Comparison of ENCODE assay signal across 19 cellular contexts in genomic region chr10:19570143-19570542, GRCh38.
DNase-seq lines count a peak whose midpoint lies in the region; ATAC-seq and TF ChIP-seq lines count a peak whose summit lies in the region.
"Had no signal": no experiment of that assay in that cellular context is flagged by ENCODE, and none has a peak within 500 bp of the region (broad histone marks: within the 10 kb centered on the region; RNA-seq: fewer than 3 reads in every experiment).

No MANE protein-coding gene starts in this region.

- no peaks in the 10 kb centered on the region for H3K36me3 Mint-ChIP-seq in activated CD8-positive, alpha-beta T cell treated with anti-CD3 and anti-CD28 coated beads, Interleukin-2, amount 10 ng/mL, durations not matched to agents 7 days and 5 days (ENCODE audit: low read depth)
- H3K36me3 Mint-ChIP-seq in T-cell: no peaks in the 10 kb centered on the region
- H3K36me3 Mint-ChIP-seq: CD4-positive, CD25-positive, alpha-beta regulatory T cell had no signal

- intact Hi-C loops in heart left ventricle (cut with DNase I): no loop called here

- CTCF ChIA-PET in activated CD8-positive, alpha-beta T cell treated with anti-CD3 and anti-CD28 coated beads, Interleukin-2, amount 10 ng/mL, durations not matched to agents 7 days and 5 days (lab: Charles Lee): no interaction called here
- CTCF ChIA-PET in T-cell (lab: Charles Lee) (no interaction called here), GM10248 (lab: Yijun Ruan, JAX) (no interaction called here)

- peaks cover 0 to 11% (median 0%) of the 10 kb centered on the region in 3 donors for H3K4me1 ChIP-seq in skeletal muscle tissue (ENCODE audit: control insufficient read depth in 3 of 3, insufficient read depth in 3 of 3, low read length in 3 of 3)
- H3K4me1 ChIP-seq in heart left ventricle: peaks cover 0 to 12% (median 0%) of the 10 kb centered on the region in 12 donors

- no peak for DNase-seq in SK-N-MC (ENCODE audit: low read depth, low spot score)
- peak; percentile 56 for DNase-seq in dedifferentiated amniotic fluid mesenchymal stem cell (ENCODE audit: extremely low spot score)
- peak; percentile 18 for DNase-seq in fibroblast of villous mesenchyme (ENCODE audit: low read depth)
- no peak for DNase-seq in activated CD8-positive, alpha-beta T cell treated with anti-CD3 and anti-CD28 coated beads, Interleukin-2, amount 10 ng/mL, durations not matched to agents 7 days and 5 days
- DNase-seq in T-cell: no peak
- DNase-seq in GM10248 (ENCODE audit: extremely low spot score): no peak
- DNase-seq in heart left ventricle: no peak
- DNase-seq: CD4-positive, CD25-positive, alpha-beta regulatory T cell; KG1; NCI-H1436; NCI-H2029; NCI-H2171; NCI-H446 treated with DMSO at 0.1 percent for 48 hours; NK-92 treated with Interleukin-12 subunit alpha and Interleukin-12 subunit beta, amount 100 ng/mL, for 24 hours; SHP77 treated with DMSO at 0.1 percent for 48 hours had no signal

- no peak for ATAC-seq in activated CD8-positive, alpha-beta T cell treated with anti-CD3 and anti-CD28 coated beads, Interleukin-2, amount 10 ng/mL, durations not matched to agents 7 days and 5 days
- ATAC-seq in T-cell (replicated peaks in 1 of 4): no peak
- ATAC-seq in heart left ventricle: no peak
- ATAC-seq: HCT116 had no signal

- POLR2A ChIA-PET in activated CD8-positive, alpha-beta T cell treated with anti-CD3 and anti-CD28 coated beads, Interleukin-2, amount 10 ng/mL, durations not matched to agents 7 days and 5 days (lab: Charles Lee): interaction anchor here (0.5 kb wide), 1 partner anchor 249 kb away, joined by 5 read pairs; no protein-coding TSS in a partner anchor
- POLR2A ChIA-PET in T-cell (lab: Charles Lee): no interaction called here
- POLR2A ChIA-PET in GM10248 (lab: Yijun Ruan, JAX): no interaction called here

- H3K36me3 ChIP-seq in SK-N-MC (ENCODE audit: insufficient read depth, low read length): no peaks in the 10 kb centered on the region
- H3K36me3 ChIP-seq in skeletal muscle tissue (ENCODE audit: control insufficient read depth in 3 of 3, insufficient read depth in 3 of 3, low read length in 3 of 3): no peaks in the 10 kb centered on the region
- no peaks in the 10 kb centered on the region for H3K36me3 ChIP-seq in heart left ventricle

- no peaks in the 10 kb centered on the region for H3K27me3 Mint-ChIP-seq in activated CD8-positive, alpha-beta T cell treated with anti-CD3 and anti-CD28 coated beads, Interleukin-2, amount 10 ng/mL, durations not matched to agents 7 days and 5 days (ENCODE audit: low read depth)
- no peaks in the 10 kb centered on the region for H3K27me3 Mint-ChIP-seq in T-cell
- H3K27me3 Mint-ChIP-seq: B cell; CD4-positive, CD25-positive, alpha-beta regulatory T cell had no signal

- H3K27ac ChIP-seq in SK-N-MC (peak overlapping the region; percentile 59), skeletal muscle tissue (ENCODE audit: low read depth, low read length) (peak overlapping the region; percentile 31), heart left ventricle (no peak overlapping the region)
- H3K27ac ChIP-seq: HL-60 had no signal

- no peaks in the 10 kb centered on the region for H3K4me1 Mint-ChIP-seq in activated CD8-positive, alpha-beta T cell treated with anti-CD3 and anti-CD28 coated beads, Interleukin-2, amount 10 ng/mL, durations not matched to agents 7 days and 5 days (ENCODE audit: low read depth)
- no peaks in the 10 kb centered on the region for H3K4me1 Mint-ChIP-seq in T-cell
- H3K4me1 Mint-ChIP-seq: B cell; CD4-positive, CD25-positive, alpha-beta regulatory T cell had no signal

- no peak overlapping the region for H3K27ac Mint-ChIP-seq in activated CD8-positive, alpha-beta T cell treated with anti-CD3 and anti-CD28 coated beads, Interleukin-2, amount 10 ng/mL, durations not matched to agents 7 days and 5 days
- no peak overlapping the region for H3K27ac Mint-ChIP-seq in T-cell
- H3K27ac Mint-ChIP-seq: B cell; CD4-positive, CD25-positive, alpha-beta regulatory T cell had no signal

- 56 to 74% (median 65%) methylated on average over 3 of the region's 3 CpGs for WGBS in heart left ventricle, 4 donors

- H3K27me3 ChIP-seq in skeletal muscle tissue (ENCODE audit: control insufficient read depth in 3 of 3, insufficient read depth in 3 of 3, low read length in 3 of 3) (no peaks in the 10 kb centered on the region), heart left ventricle (no peaks in the 10 kb centered on the region)

- no peaks in the 10 kb centered on the region for H3K9me3 Mint-ChIP-seq in activated CD8-positive, alpha-beta T cell treated with anti-CD3 and anti-CD28 coated beads, Interleukin-2, amount 10 ng/mL, durations not matched to agents 7 days and 5 days (ENCODE audit: insufficient read depth)
- H3K9me3 Mint-ChIP-seq in T-cell: peaks cover 0 to 4% (median 0%) of the 10 kb centered on the region in 3 donors

- no peak overlapping the region for H3K4me3 Mint-ChIP-seq in activated CD8-positive, alpha-beta T cell treated with anti-CD3 and anti-CD28 coated beads, Interleukin-2, amount 10 ng/mL, durations not matched to agents 7 days and 5 days
- H3K4me3 Mint-ChIP-seq in T-cell: no peak overlapping the region
- H3K4me3 Mint-ChIP-seq: B cell; CD4-positive, CD25-positive, alpha-beta regulatory T cell had no signal

- no peaks in the 10 kb centered on the region for H3K9me3 ChIP-seq in SK-N-MC (ENCODE audit: low read depth, low read length)
- H3K9me3 ChIP-seq in skeletal muscle tissue (ENCODE audit: control insufficient read depth in 3 of 3, low read length in 3 of 3): no peaks in the 10 kb centered on the region
- no peaks in the 10 kb centered on the region for H3K9me3 ChIP-seq in heart left ventricle

- TF ChIP-seq CTCF in fibroblast of villous mesenchyme (IDR thresholded peaks at IDR 0.05; ENCODE audit: insufficient read depth, low read depth, low read length) (no peak), GM10248 (IDR thresholded peaks at IDR 0.05; ENCODE audit: control extremely low read depth, extremely low read depth, low read depth, missing control alignments) (no peak), heart left ventricle (IDR thresholded peaks at IDR 0.05) (no peak)

- peak overlapping the region; percentile 37 for H3K9ac ChIP-seq in SK-N-MC (ENCODE audit: insufficient read length)
- no peak overlapping the region for H3K9ac ChIP-seq in skeletal muscle tissue (ENCODE audit: low read depth in 1 of 3, low read length in 3 of 3)

- TF ChIP-seq POLR2A in heart left ventricle (IDR thresholded peaks at IDR 0.05): no peak

- H3K4me3 ChIP-seq in SK-N-MC (no peak overlapping the region), fibroblast of villous mesenchyme (ENCODE audit: low read depth, low read length) (no peak overlapping the region), skeletal muscle tissue (ENCODE audit: low read length in 3 of 3) (no peak overlapping the region), heart left ventricle (no peak overlapping the region)

Comparison
In these comparisons a context has a peak if more than half of its experiments do, and no peak if none do; other contexts are left out.
1. DNase-seq: peak in dedifferentiated amniotic fluid mesenchymal stem cell (single experiment) and fibroblast of villous mesenchyme (single experiment); none in SK-N-MC (single experiment), activated CD8-positive, alpha-beta T cell treated with anti-CD3 and anti-CD28 coated beads, Interleukin-2, amount 10 ng/mL, durations not matched to agents 7 days and 5 days (single experiment), T-cell (0 of 34), GM10248 (single experiment) and heart left ventricle (0 of 5).
2. H3K27ac ChIP-seq: peak in SK-N-MC (single experiment) and skeletal muscle tissue (single experiment); none in heart left ventricle (0 of 12).